1 cellular context compared by ENCODE assay signal in genomic region chr17:36705651-36706436, GRCh38.
TF ChIP-seq lines count a peak whose summit lies in the region.

No MANE protein-coding gene starts in this region.

TF ChIP-seq in WTC11, 78 proteins besides CTCF, POLR2A, EP300 and RAD21 (continued from another document):
- TF ChIP-seq RORB (CRISPR knock-in tag; IDR thresholded peaks at IDR 0.05) (no peak), FOXK1 (CRISPR knock-in tag; IDR thresholded peaks at IDR 0.05) (no peak), NFATC4 (CRISPR knock-in tag; IDR thresholded peaks at IDR 0.05) (no peak)
